In the genomic region with DNA sequence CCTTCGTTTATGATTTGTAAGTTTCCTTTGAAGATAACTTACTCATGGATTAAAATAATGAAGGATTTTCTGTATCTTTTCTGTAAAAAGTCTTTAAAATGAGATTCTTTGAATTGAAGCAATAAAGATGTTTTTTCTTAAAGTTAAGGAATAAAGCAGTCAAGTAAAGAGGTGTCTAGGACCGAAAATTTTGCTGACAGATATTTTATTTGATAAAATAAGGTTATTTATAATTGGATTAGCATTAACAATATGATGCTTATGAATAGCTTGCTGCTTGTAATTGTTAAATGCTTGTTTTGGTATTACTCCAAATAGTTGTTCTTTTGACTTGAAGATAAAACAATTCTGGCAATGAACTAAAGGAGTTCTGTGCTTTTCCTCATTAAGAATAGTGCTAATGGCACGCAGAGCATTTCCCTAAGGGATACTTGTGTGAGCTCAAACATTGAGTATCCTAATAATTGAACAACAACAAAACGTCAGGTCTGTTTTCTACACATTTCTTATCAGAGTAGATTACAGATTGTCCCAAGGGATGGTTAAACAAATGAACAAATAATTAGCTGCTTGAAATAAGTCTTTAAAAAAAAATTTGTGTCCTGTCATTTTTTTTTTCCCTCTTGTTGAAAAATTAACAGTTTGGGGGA, we compare ENCODE assay signal across 18 cellular contexts.
"Had no signal": no experiment of that assay in that cellular context is flagged by ENCODE, and none has a peak within 500 bp of the region (broad histone marks: within the 10 kb centered on the region; RNA-seq: fewer than 3 reads in every experiment).

No MANE protein-coding gene starts in this region.

- DNase-seq: activated CD4-positive, alpha-beta T cell treated with anti-CD3 and anti-CD28 coated beads, Interleukin-2, amount 50 U/mL, for 48 hours; activated naive CD4-positive, alpha-beta T cell treated with Interleukin-2 at 50 U/mL for 16 hours; esophagus squamous epithelium; foreskin melanocyte; islet precursor cell; mucosa of descending colon; naive thymus-derived CD4-positive, alpha-beta T cell; ovary; stimulated activated CD4-positive, alpha-beta T cell treated with anti-CD3 and anti-CD28 coated beads, Interleukin-15, amount 100 ng/mL, for 24 hours; stimulated activated CD4-positive, alpha-beta T cell treated with anti-CD3 and anti-CD28 coated beads, Interleukin-4, amount 100 ng/mL, for 1 hour; stimulated activated naive CD4-positive, alpha-beta T cell; trophoblast cell; WERI-Rb-1 had no signal

- H3K4me3 ChIP-seq: ascending aorta, esophagus squamous epithelium, mucosa of descending colon, ovary had no signal

- H3K9me3 ChIP-seq: ascending aorta, mucosa of descending colon, ovary had no signal

- H3K4me1 ChIP-seq: ascending aorta, esophagus squamous epithelium had no signal

- H3K27me3 ChIP-seq: ascending aorta, esophagus squamous epithelium, ovary had no signal

- H3K36me3 ChIP-seq: ovary had no signal

- FAIRE-seq: bronchial epithelial cell had no signal

- H3K27ac ChIP-seq: ascending aorta, ovary, WERI-Rb-1 had no signal

- ATAC-seq: activated T-helper 17 cell treated with anti-CD3 and anti-CD28 coated beads, Interleukin-2, amount 50 U/mL, for 72 hours; left lobe of liver; mucosa of descending colon; naive thymus-derived CD4-positive, alpha-beta T cell; SK-N-SH treated with all-trans-retinoic acid at 6 μM for 48 hours had no signal
